In genomic region chrX:39827959-39828358, GRCh38 we compare ENCODE assay signal across 13 cellular contexts.
A peak's percentile ranks its signal among the peaks of the same experiment; 100 is the strongest.
DNase-seq lines count a peak whose midpoint lies in the region; ATAC-seq and TF ChIP-seq lines count a peak whose summit lies in the region.
"Had no signal": no experiment of that assay in that cellular context is flagged by ENCODE, and none has a peak within 500 bp of the region (broad histone marks: within the 10 kb centered on the region; RNA-seq: fewer than 3 reads in every experiment).

No MANE protein-coding gene starts in this region.

- H3K27me3 Mint-ChIP-seq in MCF 10A (ENCODE audit: insufficient read depth, unreplicated experiment), result peaks cover 59% of the 10 kb centered on the region
- H3K27me3 Mint-ChIP-seq: activated CD8-positive, alpha-beta memory T cell treated with anti-CD3 and anti-CD28 coated beads, Interleukin-2, amount 10 ng/mL, durations not matched to agents 7 days and 5 days had no signal

- POLR2A ChIA-PET in MCF 10A (lab: Yijun Ruan, JAX), result no interaction called here

- CTCF ChIA-PET in MCF 10A (lab: Yijun Ruan, JAX), result no interaction called here

- no peaks in the 10 kb centered on the region for H3K9me3 ChIP-seq in BE2C

- TF ChIP-seq CTCF in BE2C (IDR thresholded peaks at IDR 0.05; ENCODE audit: low read depth, low read length) (no peak), MCF 10A (IDR thresholded peaks at IDR 0.05; ENCODE audit: unreplicated experiment) (no peak)

- ATAC-seq in GM18909 (IDR thresholded peaks at IDR 0.05; ENCODE audit: poor library complexity, unreplicated experiment), result peak; percentile 52
- peak; percentile 81 for ATAC-seq in HG02763 (IDR thresholded peaks at IDR 0.05; ENCODE audit: unreplicated experiment)
- ATAC-seq: activated CD8-positive, alpha-beta memory T cell treated with anti-CD3 and anti-CD28 coated beads, Interleukin-2, amount 10 ng/mL, durations not matched to agents 7 days and 5 days; left colon had no signal

- H3K4me3 Mint-ChIP-seq in MCF 10A (ENCODE audit: unreplicated experiment), result no peak overlapping the region
- H3K4me3 Mint-ChIP-seq: activated CD8-positive, alpha-beta memory T cell treated with anti-CD3 and anti-CD28 coated beads, Interleukin-2, amount 10 ng/mL, durations not matched to agents 7 days and 5 days had no signal

- no peaks in the 10 kb centered on the region for H3K27me3 ChIP-seq in BE2C

- H3K36me3 ChIP-seq in BE2C, result no peaks in the 10 kb centered on the region

- H3K27ac Mint-ChIP-seq in MCF 10A (ENCODE audit: low read depth, unreplicated experiment), result no peak overlapping the region
- H3K27ac Mint-ChIP-seq: activated CD8-positive, alpha-beta memory T cell treated with anti-CD3 and anti-CD28 coated beads, Interleukin-2, amount 10 ng/mL, durations not matched to agents 7 days and 5 days had no signal

- DNase-seq in BE2C (peak; percentile 91), NCI-H526 treated with DMSO at 0.1 percent for 48 hours (lab: John Stamatoyannopoulos, UW) (peak; percentile 58), superior temporal gyrus (ENCODE audit: extremely low spot score) (no peak), MCF 10A (ENCODE audit: unreplicated experiment) (no peak), NOMO-1 (lab: John Stamatoyannopoulos, UW; ENCODE audit: unreplicated experiment in 2 of 2) (no peak), SKM-1 (lab: John Stamatoyannopoulos, UW; ENCODE audit: unreplicated experiment) (no peak)
- DNase-seq: activated CD8-positive, alpha-beta memory T cell treated with anti-CD3 and anti-CD28 coated beads, Interleukin-2, amount 10 ng/mL, durations not matched to agents 7 days and 5 days; dorsolateral prefrontal cortex; left colon; MV-4-11; stimulated activated CD4-positive, alpha-beta T cell treated with anti-CD3 and anti-CD28 coated beads, Interleukin-15, amount 100 ng/mL, for 24 hours had no signal

- no peaks in the 10 kb centered on the region for H3K36me3 Mint-ChIP-seq in MCF 10A (ENCODE audit: insufficient read depth, unreplicated experiment)

- no peaks in the 10 kb centered on the region for H3K9me3 Mint-ChIP-seq in MCF 10A (ENCODE audit: unreplicated experiment)

- no TSS peak for BruUV-seq in MCF 10A (replicated peaks; lab: Mats Ljungman, UMichigan)

- H3K4me3 ChIP-seq in BE2C (ENCODE audit: low read depth, low read length), result no peak overlapping the region
- H3K4me3 ChIP-seq: dorsolateral prefrontal cortex had no signal

- no peaks in the 10 kb centered on the region for H3K4me1 Mint-ChIP-seq in MCF 10A (ENCODE audit: insufficient read depth, unreplicated experiment)

- peaks cover 6% of the 10 kb centered on the region; the same call in 1 of the 2 replicates for H3K4me1 ChIP-seq in BE2C

- intact Hi-C loops in MCF 10A (cut with micrococcal nuclease), result no loop called here

Comparison
In these comparisons a context has a peak if more than half of its experiments do, and no peak if none do; other contexts are left out.
1. DNase-seq: peak in BE2C (single experiment) and NCI-H526 treated with DMSO at 0.1 percent for 48 hours (single experiment); none in superior temporal gyrus (single experiment), MCF 10A (single experiment), NOMO-1 (0 of 2) and SKM-1 (single experiment).